ENCODE assay signal across 8 cellular contexts in genomic region chr20:49982346-49983122, GRCh38. TPM values are rescaled to one million over a fixed set of nuclear protein-coding genes. Genes with fewer than 3 reads are reported as not detected.
DNase-seq lines count a peak whose midpoint lies in the region; ATAC-seq and TF ChIP-seq lines count a peak whose summit lies in the region.

SNAI1 (plus strand) TSS chr20:49982980; CDS start chr20:49983060, 80 bp downstream.

- H3K79me2 ChIP-seq in fibroblast of lung (ENCODE audit: control insufficient read depth, insufficient read depth, low read length) = peaks cover 35% of the 10 kb centered on the region

- peak; percentile 65 for DNase-seq in DMS 273 treated with DMSO at 0.1 percent for 48 hours (lab: John Stamatoyannopoulos, UW)
- peak; percentile 88 for DNase-seq in KBM-7
- peak; percentile 80 for DNase-seq in activated T-helper 1 cell treated with Interleukin-2 at 50 U/mL for 16 hours (ENCODE audit: low read depth)
- peak; percentile 82 to 86 for DNase-seq in fibroblast of lung (ENCODE audit: low read depth in 2 of 2)
- DNase-seq in natural killer cell = peak; percentile 74
- DNase-seq in stimulated activated naive B cell treated with anti-CD40 and anti-IgM and Interleukin-4, amounts not matched to agents 10 μg/mL and 1 μg/mL and 100 μg/mL, for 72 hours = peak; percentile 77

- H3K9me3 Mint-ChIP-seq in natural killer cell = no peaks in the 10 kb centered on the region
- no peaks in the 10 kb centered on the region for H3K9me3 Mint-ChIP-seq in stimulated activated naive B cell treated with anti-CD40 and anti-IgM and Interleukin-4, amounts not matched to agents 10 μg/mL and 1 μg/mL and 100 μg/mL, for 72 hours

- H3K4me1 Mint-ChIP-seq in natural killer cell = peaks cover 5 to 37% of the 10 kb centered on the region in 2 donors
- peaks cover 24 to 40% of the 10 kb centered on the region in 2 donors for H3K4me1 Mint-ChIP-seq in stimulated activated naive B cell treated with anti-CD40 and anti-IgM and Interleukin-4, amounts not matched to agents 10 μg/mL and 1 μg/mL and 100 μg/mL, for 72 hours

- peaks cover 0 to 8% of the 10 kb centered on the region in 2 donors for H3K27me3 Mint-ChIP-seq in natural killer cell (ENCODE audit: low read depth in 2 of 2)
- peaks cover 9 to 20% of the 10 kb centered on the region in 2 donors for H3K27me3 Mint-ChIP-seq in stimulated activated naive B cell treated with anti-CD40 and anti-IgM and Interleukin-4, amounts not matched to agents 10 μg/mL and 1 μg/mL and 100 μg/mL, for 72 hours

- peaks cover 16% of the 10 kb centered on the region for H3K4me1 ChIP-seq in fibroblast of lung (ENCODE audit: control insufficient read depth, extremely low read depth, insufficient read depth, low read length)

- no peak within 1 kb of the TSS for H2AFZ ChIP-seq in fibroblast of lung (ENCODE audit: low read length)

- in situ Hi-C loops in KBM-7 (cut with MboI; ENCODE audit: low pct_unique_long_range_greater_than_20kb, low sequenced_read_pairs) = no loop called here

- H3K4me2 ChIP-seq in fibroblast of lung (ENCODE audit: extremely low read depth, insufficient read depth, low read length) = peak within 1 kb of the TSS; percentile 97

- H3K36me3 Mint-ChIP-seq in natural killer cell = no peaks in the 10 kb centered on the region
- H3K36me3 Mint-ChIP-seq in stimulated activated naive B cell treated with anti-CD40 and anti-IgM and Interleukin-4, amounts not matched to agents 10 μg/mL and 1 μg/mL and 100 μg/mL, for 72 hours = peaks cover 3% of the 10 kb centered on the region in 2 donors

- intact Hi-C loops in natural killer cell (cut with micrococcal nuclease) = no loop called here

- peak within 1 kb of the TSS; percentile 74 for H3K27ac ChIP-seq in fibroblast of lung (ENCODE audit: insufficient read depth, low read length)

- peaks cover 7% of the 10 kb centered on the region for H3K36me3 ChIP-seq in fibroblast of lung (ENCODE audit: control insufficient read depth, insufficient read depth, low read length)

- H3K4me3 ChIP-seq in fibroblast of lung (replicated peaks in 1 of 4; ENCODE audit: control extremely low read depth in 1 of 4, insufficient read depth in 1 of 4, low read depth in 3 of 4, low read length in 4 of 4) = peak within 1 kb of the TSS; percentile 71 to 95 (median 90)

- H3K27ac Mint-ChIP-seq in natural killer cell = peak within 1 kb of the TSS; percentile 12 to 80
- peak within 1 kb of the TSS; percentile 92 for H3K27ac Mint-ChIP-seq in stimulated activated naive B cell treated with anti-CD40 and anti-IgM and Interleukin-4, amounts not matched to agents 10 μg/mL and 1 μg/mL and 100 μg/mL, for 72 hours

- TF ChIP-seq CTCF in fibroblast of lung (conservative IDR thresholded peaks at IDR 0.05 in 1 of 2, IDR thresholded peaks at IDR 0.05 in 1 of 2; ENCODE audit: low read depth in 1 of 2, low read length in 2 of 2) (peak; percentile 6 to 28), natural killer cell (IDR thresholded peaks at IDR 0.05) (peak; percentile 50)

- ATAC-seq in GM21529 (IDR thresholded peaks at IDR 0.05; ENCODE audit: unreplicated experiment) = peak; percentile 73
- ATAC-seq in natural killer cell = peak; percentile 91 to 96 (median 93)
- ATAC-seq in stimulated activated naive B cell treated with anti-CD40 and anti-IgM and Interleukin-4, amounts not matched to agents 10 μg/mL and 1 μg/mL and 100 μg/mL, for 72 hours (replicated peaks) = peak; percentile 89 to 90

- no peaks in the 10 kb centered on the region for H3K9me3 ChIP-seq in fibroblast of lung (ENCODE audit: control insufficient read depth, insufficient read depth, low read depth, low read length)

- no peaks in the 10 kb centered on the region for H4K20me1 ChIP-seq in fibroblast of lung (ENCODE audit: control insufficient read depth, extremely low read depth, insufficient read depth, low read length)

- H3K27me3 ChIP-seq in fibroblast of lung (ENCODE audit: control insufficient read depth, insufficient read depth, low read length) = no peaks in the 10 kb centered on the region

- H3K4me3 Mint-ChIP-seq in natural killer cell = peak within 1 kb of the TSS; percentile 67
- H3K4me3 Mint-ChIP-seq in stimulated activated naive B cell treated with anti-CD40 and anti-IgM and Interleukin-4, amounts not matched to agents 10 μg/mL and 1 μg/mL and 100 μg/mL, for 72 hours = peak within 1 kb of the TSS; percentile 76 to 79

- peak within 1 kb of the TSS; percentile 91 for H3K9ac ChIP-seq in fibroblast of lung (ENCODE audit: insufficient read depth, low read length)

TF ChIP-seq in PFSK-1, 5 proteins besides CTCF, POLR2A, EP300 and RAD21:
- peak; percentile 97 for TF ChIP-seq POLR2AphosphoS5 (IDR thresholded peaks at IDR 0.05; ENCODE audit: low read depth, low read length)
- peak; percentile 73; the same call in 1 of the 2 replicates for TF ChIP-seq TAF1 (IDR thresholded peaks at IDR 0.05; ENCODE audit: borderline replicate concordance, insufficient read depth, low read length)
- peak; percentile 37 for TF ChIP-seq FOXP2 (optimal IDR thresholded peaks at IDR 0.05; ENCODE audit: borderline replicate concordance, extremely low read depth, extremely low read length, insufficient read depth)
- 0 out of 2 replicates have a peak, but pooled peaks have one; percentile 24 for TF ChIP-seq SIN3A (IDR thresholded peaks at IDR 0.05; ENCODE audit: borderline replicate concordance, insufficient read depth, low read length)
- TF ChIP-seq REST (IDR thresholded peaks at IDR 0.05; ENCODE audit: insufficient read depth in 1 of 2, low read depth in 2 of 2, low read length in 2 of 2) = no peak
TF ChIP-seq in PFSK-1: peak in this region for 4.

RNA-seq across cellular contexts. Expression of gene SNAI1, which starts in this region (rescaled TPM):
- 11.1 TPM for polyA plus RNA-seq in PFSK-1 (2012; ENCODE audit: insufficient read length, low read depth)
- total RNA-seq in fibroblast of lung (0.26 and 0.66 TPM in 2 replicates), natural killer cell (1 to 10 TPM; 1.5 to 2.4 (median 2.1) TPM)
- polyA plus RNA-seq in fibroblast of lung = 1.4 and 1.8 TPM in 2 replicates
- 5.0 and 6.8 TPM in 2 replicates for polyA plus RNA-seq in fibroblast of lung (2012)
- polyA minus RNA-seq in fibroblast of lung (ENCODE audit: low replicate concordance) = 5.1 and 6.5 TPM in 2 replicates

Comparison
In these comparisons a context has a peak if more than half of its experiments do, and no peak if none do; other contexts are left out.
1. Peak in every context shown above with its lines: DNase-seq, ATAC-seq, H3K4me3 ChIP-seq and H3K27ac ChIP-seq.